In the genomic region with DNA sequence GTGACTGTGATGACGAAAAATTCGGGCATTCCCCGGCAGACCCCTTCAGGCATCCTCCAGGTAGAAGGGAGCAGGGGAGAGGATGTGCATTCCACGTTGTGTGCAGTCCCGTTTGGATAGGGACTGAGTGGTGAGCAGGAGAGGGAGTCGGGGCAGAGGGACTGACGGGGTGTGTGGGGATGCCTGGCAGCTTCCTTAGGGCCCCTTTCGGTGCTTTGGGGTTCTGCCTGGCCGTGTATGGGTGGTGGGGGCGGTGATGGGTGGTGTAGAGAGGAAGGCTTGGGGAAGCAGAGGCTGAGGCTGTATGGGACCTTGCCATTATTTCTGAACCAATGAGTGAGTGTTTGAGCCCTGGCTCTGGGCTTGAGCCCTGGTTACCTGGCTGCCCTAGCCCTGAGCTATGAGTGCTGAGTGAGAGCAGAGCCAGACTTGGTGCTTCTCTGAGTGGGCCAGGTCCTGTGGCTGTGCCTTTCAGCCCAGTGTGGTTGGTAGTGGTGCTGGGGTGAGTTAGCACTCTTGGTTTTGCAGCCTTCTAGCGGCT, we compare ENCODE assay signal across 1 cellular context.
TF ChIP-seq lines count a peak whose summit lies in the region.

No MANE protein-coding gene starts in this region.

TF ChIP-seq in GM12878, 131 proteins besides CTCF, POLR2A, EP300 and RAD21:
- TF ChIP-seq BCL11A (IDR thresholded peaks at IDR 0.05; ENCODE audit: low read depth, low read length) (no peak), RUNX3 (IDR thresholded peaks at IDR 0.05; ENCODE audit: low read length) (0 out of 2 replicates have a peak, but pooled peaks have one; percentile 10), ZBTB40 (IDR thresholded peaks at IDR 0.05; ENCODE audit: borderline replicate concordance) (no peak), NBN (IDR thresholded peaks at IDR 0.05) (0 out of 2 replicates have a peak, but pooled peaks have one; percentile 28), TBL1XR1 (IDR thresholded peaks at IDR 0.05; ENCODE audit: low read depth, low read length) (no peak), EGR1 (IDR thresholded peaks at IDR 0.05; ENCODE audit: borderline replicate concordance in 1 of 2, low read depth in 2 of 2, low read length in 2 of 2) (0 out of 3 replicates have a peak, but pooled peaks of 1 of the 2 experiments have one; percentile 35), HDGF (IDR thresholded peaks at IDR 0.05) (peak; percentile 69; the same call in 1 of the 2 replicates), POLR2AphosphoS5 (IDR thresholded peaks at IDR 0.05; ENCODE audit: low read length) (peak; percentile 35; the same call in 1 of the 2 replicates), EED (IDR thresholded peaks at IDR 0.05; ENCODE audit: low read depth) (0 out of 2 replicates have a peak, but pooled peaks have one; percentile 17), NR2F1 (conservative IDR thresholded peaks at IDR 0.05) (no peak), FOXM1 (IDR thresholded peaks at IDR 0.05; ENCODE audit: low read depth, low read length) (no peak), ZNF217 (IDR thresholded peaks at IDR 0.05) (no peak), ZNF24 (IDR thresholded peaks at IDR 0.05) (no peak), RCOR1 (conservative IDR thresholded peaks at IDR 0.05; ENCODE audit: low read depth, low read length) (no peak)
- TF ChIP-seq, protein P1, sequence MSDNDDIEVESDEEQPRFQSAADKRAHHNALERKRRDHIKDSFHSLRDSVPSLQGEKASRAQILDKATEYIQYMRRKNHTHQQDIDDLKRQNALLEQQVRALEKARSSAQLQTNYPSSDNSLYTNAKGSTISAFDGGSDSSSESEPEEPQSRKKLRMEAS (IDR thresholded peaks at IDR 0.05; ENCODE audit: low read depth, low read length), result no peak
- TF ChIP-seq, protein P2, sequence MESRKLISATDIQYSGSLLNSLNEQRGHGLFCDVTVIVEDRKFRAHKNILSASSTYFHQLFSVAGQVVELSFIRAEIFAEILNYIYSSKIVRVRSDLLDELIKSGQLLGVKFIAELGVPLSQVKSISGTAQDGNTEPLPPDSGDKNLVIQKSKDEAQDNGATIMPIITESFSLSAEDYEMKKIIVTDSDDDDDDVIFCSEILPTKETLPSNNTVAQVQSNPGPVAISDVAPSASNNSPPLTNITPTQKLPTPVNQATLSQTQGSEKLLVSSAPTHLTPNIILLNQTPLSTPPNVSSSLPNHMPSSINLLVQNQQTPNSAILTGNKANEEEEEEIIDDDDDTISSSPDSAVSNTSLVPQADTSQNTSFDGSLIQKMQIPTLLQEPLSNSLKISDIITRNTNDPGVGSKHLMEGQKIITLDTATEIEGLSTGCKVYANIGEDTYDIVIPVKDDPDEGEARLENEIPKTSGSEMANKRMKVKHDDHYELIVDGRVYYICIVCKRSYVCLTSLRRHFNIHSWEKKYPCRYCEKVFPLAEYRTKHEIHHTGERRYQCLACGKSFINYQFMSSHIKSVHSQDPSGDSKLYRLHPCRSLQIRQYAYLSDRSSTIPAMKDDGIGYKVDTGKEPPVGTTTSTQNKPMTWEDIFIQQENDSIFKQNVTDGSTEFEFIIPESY (IDR thresholded peaks at IDR 0.05), result no peak
- TF ChIP-seq, protein P3, sequence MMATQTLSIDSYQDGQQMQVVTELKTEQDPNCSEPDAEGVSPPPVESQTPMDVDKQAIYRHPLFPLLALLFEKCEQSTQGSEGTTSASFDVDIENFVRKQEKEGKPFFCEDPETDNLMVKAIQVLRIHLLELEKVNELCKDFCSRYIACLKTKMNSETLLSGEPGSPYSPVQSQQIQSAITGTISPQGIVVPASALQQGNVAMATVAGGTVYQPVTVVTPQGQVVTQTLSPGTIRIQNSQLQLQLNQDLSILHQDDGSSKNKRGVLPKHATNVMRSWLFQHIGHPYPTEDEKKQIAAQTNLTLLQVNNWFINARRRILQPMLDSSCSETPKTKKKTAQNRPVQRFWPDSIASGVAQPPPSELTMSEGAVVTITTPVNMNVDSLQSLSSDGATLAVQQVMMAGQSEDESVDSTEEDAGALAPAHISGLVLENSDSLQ (IDR thresholded peaks at IDR 0.05), result no peak
- TF ChIP-seq, protein P4, sequence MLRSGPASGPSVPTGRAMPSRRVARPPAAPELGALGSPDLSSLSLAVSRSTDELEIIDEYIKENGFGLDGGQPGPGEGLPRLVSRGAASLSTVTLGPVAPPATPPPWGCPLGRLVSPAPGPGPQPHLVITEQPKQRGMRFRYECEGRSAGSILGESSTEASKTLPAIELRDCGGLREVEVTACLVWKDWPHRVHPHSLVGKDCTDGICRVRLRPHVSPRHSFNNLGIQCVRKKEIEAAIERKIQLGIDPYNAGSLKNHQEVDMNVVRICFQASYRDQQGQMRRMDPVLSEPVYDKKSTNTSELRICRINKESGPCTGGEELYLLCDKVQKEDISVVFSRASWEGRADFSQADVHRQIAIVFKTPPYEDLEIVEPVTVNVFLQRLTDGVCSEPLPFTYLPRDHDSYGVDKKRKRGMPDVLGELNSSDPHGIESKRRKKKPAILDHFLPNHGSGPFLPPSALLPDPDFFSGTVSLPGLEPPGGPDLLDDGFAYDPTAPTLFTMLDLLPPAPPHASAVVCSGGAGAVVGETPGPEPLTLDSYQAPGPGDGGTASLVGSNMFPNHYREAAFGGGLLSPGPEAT (IDR thresholded peaks at IDR 0.05; ENCODE audit: low read depth), result 0 out of 2 replicates have a peak, but pooled peaks have one; percentile 20
